16 cellular contexts compared by ENCODE assay signal in genomic region chr15:71686221-71687050, GRCh38.
DNase-seq lines count a peak whose midpoint lies in the region; ATAC-seq and TF ChIP-seq lines count a peak whose summit lies in the region.
"Had no signal": no experiment of that assay in that cellular context is flagged by ENCODE, and none has a peak within 500 bp of the region (broad histone marks: within the 10 kb centered on the region; RNA-seq: fewer than 3 reads in every experiment).

No MANE protein-coding gene starts in this region.

- H3K27me3 Mint-ChIP-seq in activated CD4-positive, alpha-beta T cell treated with anti-CD3 and anti-CD28 coated beads, Interleukin-2, amount 10 ng/mL, durations not matched to agents 24 days and 14 days: peaks cover 21% of the 10 kb centered on the region
- peaks cover 4% of the 10 kb centered on the region for H3K27me3 Mint-ChIP-seq in endodermal cell (ENCODE audit: insufficient read depth)
- peaks cover 34 to 37% of the 10 kb centered on the region in 2 donors for H3K27me3 Mint-ChIP-seq in natural killer cell treated with Interleukin-12 subunit alpha and Interleukin-12 subunit beta and Interleukin-15 and Interleukin-18, amount 100 ng/mL, for 72 hours
- peaks cover 27% of the 10 kb centered on the region for H3K27me3 Mint-ChIP-seq in activated naive CD4-positive, alpha-beta T cell treated with anti-CD3 and anti-CD28 coated beads for 36 hours (ENCODE audit: low read depth)

- H3K4me1 ChIP-seq in SJCRH30: peaks cover 66% of the 10 kb centered on the region
- no peaks in the 10 kb centered on the region for H3K4me1 ChIP-seq in endodermal cell (ENCODE audit: control insufficient read depth, insufficient read depth, low read length)

- H3K4me3 Mint-ChIP-seq in activated CD4-positive, alpha-beta T cell treated with anti-CD3 and anti-CD28 coated beads, Interleukin-2, amount 10 ng/mL, durations not matched to agents 24 days and 14 days: no peak overlapping the region
- H3K4me3 Mint-ChIP-seq in endodermal cell: no peak overlapping the region
- H3K4me3 Mint-ChIP-seq in natural killer cell treated with Interleukin-12 subunit alpha and Interleukin-12 subunit beta and Interleukin-15 and Interleukin-18, amount 100 ng/mL, for 72 hours: no peak overlapping the region
- H3K4me3 Mint-ChIP-seq in activated naive CD4-positive, alpha-beta T cell treated with anti-CD3 and anti-CD28 coated beads for 36 hours: no peak overlapping the region
- H3K4me3 Mint-ChIP-seq: T-helper 1 cell treated with Interleukin-12 subunit alpha and Interleukin-12 subunit beta and Interleukin-4 antibody, amounts not matched to agents 30 μg/mL and 1 μg/mL, for 36 hours had no signal

- CTCF ChIA-PET in activated naive CD4-positive, alpha-beta T cell treated with anti-CD3 and anti-CD28 coated beads for 36 hours (lab: Charles Lee): no interaction called here

- H3K27me3 ChIP-seq in SJCRH30 (no peaks in the 10 kb centered on the region), endodermal cell (ENCODE audit: control insufficient read depth, insufficient read depth, low read length, poor library complexity, severe bottlenecking) (no peaks in the 10 kb centered on the region)

- no peak overlapping the region for H3K9ac ChIP-seq in endodermal cell (ENCODE audit: extremely low read depth, low read length, poor library complexity, severe bottlenecking)
- H3K9ac ChIP-seq: KMS-11 had no signal

- no peaks in the 10 kb centered on the region for H3K36me3 Mint-ChIP-seq in activated CD4-positive, alpha-beta T cell treated with anti-CD3 and anti-CD28 coated beads, Interleukin-2, amount 10 ng/mL, durations not matched to agents 24 days and 14 days (ENCODE audit: low read depth)
- H3K36me3 Mint-ChIP-seq in endodermal cell (ENCODE audit: low read depth): no peaks in the 10 kb centered on the region
- H3K36me3 Mint-ChIP-seq in natural killer cell treated with Interleukin-12 subunit alpha and Interleukin-12 subunit beta and Interleukin-15 and Interleukin-18, amount 100 ng/mL, for 72 hours: no peaks in the 10 kb centered on the region
- no peaks in the 10 kb centered on the region for H3K36me3 Mint-ChIP-seq in activated naive CD4-positive, alpha-beta T cell treated with anti-CD3 and anti-CD28 coated beads for 36 hours (ENCODE audit: low read depth)

- peak overlapping the region; percentile 96 for H3K27ac ChIP-seq in SJCRH30
- peak overlapping the region; percentile 9 for H3K27ac ChIP-seq in endodermal cell (ENCODE audit: low read depth, low read length)
- H3K27ac ChIP-seq: C4-2B, KMS-11 had no signal

- intact Hi-C loops in activated CD4-positive, alpha-beta T cell treated with anti-CD3 and anti-CD28 coated beads, Interleukin-2, amount 10 ng/mL, durations not matched to agents 24 days and 14 days (cut with micrococcal nuclease): no loop called here
- intact Hi-C loops in activated naive CD4-positive, alpha-beta T cell treated with anti-CD3 and anti-CD28 coated beads for 36 hours (cut with micrococcal nuclease): no loop called here

- H3K36me3 ChIP-seq in SJCRH30 (no peaks in the 10 kb centered on the region), endodermal cell (ENCODE audit: control insufficient read depth, insufficient read depth, low read length) (no peaks in the 10 kb centered on the region)

- peak; percentile 34 for DNase-seq in activated CD4-positive, alpha-beta T cell treated with anti-CD3 and anti-CD28 coated beads, Interleukin-2, amount 10 ng/mL, durations not matched to agents 24 days and 14 days
- no peak for DNase-seq in activated CD4-positive, alpha-beta T cell treated with anti-CD3 and anti-CD28 coated beads, Interleukin-2, amount 50 U/mL, for 1 hour
- DNase-seq in SJCRH30: peak; percentile 88 to 98
- DNase-seq in endodermal cell: no peak
- no peak for DNase-seq in KG1 (lab: John Stamatoyannopoulos, UW)
- DNase-seq in natural killer cell treated with Interleukin-12 subunit alpha and Interleukin-12 subunit beta and Interleukin-15 and Interleukin-18, amount 100 ng/mL, for 72 hours (ENCODE audit: low spot score): no peak
- no peak for DNase-seq in activated naive CD4-positive, alpha-beta T cell treated with anti-CD3 and anti-CD28 coated beads for 36 hours
- DNase-seq: DMS79, NCI-H1105 treated with DMSO at 0.1 percent for 48 hours, NCI-H2081, NCI-H510A, NCI-H748 treated with DMSO at 0.1 percent for 48 hours had no signal

- H3K4me1 Mint-ChIP-seq in activated CD4-positive, alpha-beta T cell treated with anti-CD3 and anti-CD28 coated beads, Interleukin-2, amount 10 ng/mL, durations not matched to agents 24 days and 14 days: peaks cover 2% of the 10 kb centered on the region
- peaks cover 6% of the 10 kb centered on the region for H3K4me1 Mint-ChIP-seq in endodermal cell
- no peaks in the 10 kb centered on the region for H3K4me1 Mint-ChIP-seq in natural killer cell treated with Interleukin-12 subunit alpha and Interleukin-12 subunit beta and Interleukin-15 and Interleukin-18, amount 100 ng/mL, for 72 hours (ENCODE audit: low read depth in 2 of 2)
- peaks cover 3% of the 10 kb centered on the region for H3K4me1 Mint-ChIP-seq in activated naive CD4-positive, alpha-beta T cell treated with anti-CD3 and anti-CD28 coated beads for 36 hours (ENCODE audit: low read depth)

- H3K4me3 ChIP-seq in SJCRH30 (no peak overlapping the region), endodermal cell (ENCODE audit: low read length) (no peak overlapping the region)

- H3K9me3 Mint-ChIP-seq in activated CD4-positive, alpha-beta T cell treated with anti-CD3 and anti-CD28 coated beads, Interleukin-2, amount 10 ng/mL, durations not matched to agents 24 days and 14 days: no peaks in the 10 kb centered on the region
- H3K9me3 Mint-ChIP-seq in endodermal cell: peaks cover 6% of the 10 kb centered on the region
- no peaks in the 10 kb centered on the region for H3K9me3 Mint-ChIP-seq in natural killer cell treated with Interleukin-12 subunit alpha and Interleukin-12 subunit beta and Interleukin-15 and Interleukin-18, amount 100 ng/mL, for 72 hours
- H3K9me3 Mint-ChIP-seq in activated naive CD4-positive, alpha-beta T cell treated with anti-CD3 and anti-CD28 coated beads for 36 hours: peaks cover 5% of the 10 kb centered on the region
- H3K9me3 Mint-ChIP-seq: T-helper 1 cell treated with Interleukin-12 subunit alpha and Interleukin-12 subunit beta and Interleukin-4 antibody, amounts not matched to agents 30 μg/mL and 1 μg/mL, for 36 hours had no signal

- H3K9me3 ChIP-seq in SJCRH30 (replicated peaks) (no peaks in the 10 kb centered on the region; the same call in 1 of the 2 replicates), endodermal cell (ENCODE audit: control insufficient read depth, low read length) (no peaks in the 10 kb centered on the region)

- no peak for TF ChIP-seq CTCF in endodermal cell (conservative IDR thresholded peaks at IDR 0.05)

- 88 to 90% methylated on average over 3 of the region's 4 CpGs for WGBS in endodermal cell (ENCODE audit: insufficient coverage in 1 of 2, insufficient read length in 1 of 2), 2 experiments

- H3K27ac Mint-ChIP-seq in activated CD4-positive, alpha-beta T cell treated with anti-CD3 and anti-CD28 coated beads, Interleukin-2, amount 10 ng/mL, durations not matched to agents 24 days and 14 days: no peak overlapping the region
- no peak overlapping the region for H3K27ac Mint-ChIP-seq in endodermal cell
- H3K27ac Mint-ChIP-seq in natural killer cell treated with Interleukin-12 subunit alpha and Interleukin-12 subunit beta and Interleukin-15 and Interleukin-18, amount 100 ng/mL, for 72 hours: no peak overlapping the region
- no peak overlapping the region for H3K27ac Mint-ChIP-seq in activated naive CD4-positive, alpha-beta T cell treated with anti-CD3 and anti-CD28 coated beads for 36 hours
- H3K27ac Mint-ChIP-seq: T-helper 1 cell treated with Interleukin-12 subunit alpha and Interleukin-12 subunit beta and Interleukin-4 antibody, amounts not matched to agents 30 μg/mL and 1 μg/mL, for 36 hours had no signal

- no peak for ATAC-seq in natural killer cell treated with Interleukin-12 subunit alpha and Interleukin-12 subunit beta and Interleukin-15 and Interleukin-18, amount 100 ng/mL, for 72 hours
- ATAC-seq: Panc1 had no signal

Comparison
In these comparisons a context has a peak if more than half of its experiments do, and no peak if none do; other contexts are left out.
1. DNase-seq: peak in activated CD4-positive, alpha-beta T cell treated with anti-CD3 and anti-CD28 coated beads, Interleukin-2, amount 10 ng/mL, durations not matched to agents 24 days and 14 days (single experiment) and SJCRH30 (2 of 2); none in activated CD4-positive, alpha-beta T cell treated with anti-CD3 and anti-CD28 coated beads, Interleukin-2, amount 50 U/mL, for 1 hour (single experiment), endodermal cell (single experiment), KG1 (single experiment), natural killer cell treated with Interleukin-12 subunit alpha and Interleukin-12 subunit beta and Interleukin-15 and Interleukin-18, amount 100 ng/mL, for 72 hours (single experiment) and activated naive CD4-positive, alpha-beta T cell treated with anti-CD3 and anti-CD28 coated beads for 36 hours (single experiment).